In the genomic region with DNA sequence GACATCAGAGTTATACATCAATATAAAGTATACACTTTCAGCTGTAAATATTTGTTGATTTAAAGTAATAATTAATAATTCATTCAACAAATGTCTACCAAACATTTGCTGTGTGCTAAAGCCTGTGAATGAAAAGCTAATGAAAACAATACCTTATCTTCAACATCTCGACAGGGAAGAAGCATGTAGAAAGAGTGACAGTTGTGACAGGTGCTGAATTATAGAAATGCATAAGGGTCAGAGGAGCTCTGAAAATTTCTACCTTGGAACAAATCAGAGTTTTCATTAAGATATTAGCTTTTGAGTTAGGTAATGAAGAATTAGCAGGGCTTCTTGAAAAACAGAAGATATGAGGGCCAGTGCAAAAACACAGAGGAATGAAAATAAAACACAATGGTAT, we compare ENCODE assay signal across 23 cellular contexts.
"Had no signal": no experiment of that assay in that cellular context is flagged by ENCODE, and none has a peak within 500 bp of the region (broad histone marks: within the 10 kb centered on the region; RNA-seq: fewer than 3 reads in every experiment).

No MANE protein-coding gene starts in this region.

- DNase-seq: activated B cell treated with CpG ODN at 0.5 μM for 24 hours; activated CD4-positive, alpha-beta T cell treated with anti-CD3 and anti-CD28 coated beads for 48 hours; activated CD4-positive, alpha-beta T cell treated with anti-CD3 and anti-CD28 coated beads, Interleukin-2, amount 50 U/mL, for 1 hour; activated CD4-positive, alpha-beta T cell treated with anti-CD3 and anti-CD28 coated beads, Interleukin-2, amount 50 U/mL, for 48 hours; activated CD8-positive, alpha-beta memory T cell treated with anti-CD3 and anti-CD28 coated beads for 24 hours; activated CD8-positive, alpha-beta T cell treated with anti-CD3 and anti-CD28 coated beads for 36 hours; activated effector memory CD4-positive, alpha-beta T cell treated with Interleukin-2 at 50 U/mL for 16 hours; activated gamma-delta T cell treated with Interleukin-2 at 50 U/mL for 16 hours; activated naive CD4-positive, alpha-beta T cell treated with anti-CD3 and anti-CD28 coated beads, Interleukin-2, amount 50 U/mL, for 16 hours; activated naive CD4-positive, alpha-beta T cell treated with Interleukin-2 at 50 U/mL for 16 hours; activated T-cell treated with anti-CD3 and anti-CD28 coated beads, Interleukin-2, amount 50 U/mL, for 4 hours; amniotic stem cell; anterior cingulate cortex; brain microvascular endothelial cell; dorsolateral prefrontal cortex; effector memory CD4-positive, alpha-beta T cell; endodermal cell; foreskin fibroblast; head of caudate nucleus; hippocampal formation; T1000; WERI-Rb-1 had no signal

- H3K4me3 ChIP-seq: coronary artery, dorsolateral prefrontal cortex had no signal

- H3K36me3 ChIP-seq: brain microvascular endothelial cell, WERI-Rb-1 had no signal

- H3K27ac ChIP-seq: brain microvascular endothelial cell, coronary artery, dorsolateral prefrontal cortex, WERI-Rb-1 had no signal

- H3K27me3 ChIP-seq: brain microvascular endothelial cell, dorsolateral prefrontal cortex had no signal
